9 cellular contexts compared by ENCODE assay signal in the genomic region with DNA sequence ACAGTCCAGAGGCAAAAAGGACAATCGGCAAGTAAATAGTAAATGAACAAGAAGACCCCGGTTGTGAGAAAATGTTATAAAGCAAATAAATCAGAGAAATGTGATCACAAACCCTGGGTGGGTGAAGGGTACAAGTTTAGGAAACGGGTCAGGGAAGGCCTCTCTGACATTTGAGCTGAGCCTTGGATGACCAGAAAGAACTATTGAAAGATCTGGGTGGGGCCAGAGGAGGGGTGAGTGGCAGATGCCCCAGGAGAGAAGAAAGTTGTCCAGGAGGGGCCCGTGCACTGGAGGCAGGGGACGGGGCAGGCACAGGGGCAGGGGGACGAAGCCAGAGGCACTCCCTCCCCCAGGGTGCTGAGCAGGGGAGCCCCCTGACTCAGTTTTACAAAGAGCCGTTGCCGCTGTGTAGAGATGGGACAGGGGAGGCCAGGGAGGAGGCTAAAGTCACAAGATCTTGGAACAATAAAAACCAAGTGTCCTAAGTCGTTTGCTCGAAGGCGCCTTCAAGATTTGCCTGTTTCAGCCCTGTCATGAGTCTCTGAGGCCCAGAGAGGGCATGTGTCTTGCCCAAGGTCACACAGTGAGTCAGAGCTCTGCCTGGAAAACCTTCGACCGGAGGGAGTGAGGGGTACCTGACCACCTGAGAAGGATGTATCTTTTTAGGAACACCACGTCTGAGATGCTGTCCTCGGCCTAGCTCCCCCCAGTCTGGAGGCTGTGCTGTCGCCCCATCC. TPM values are rescaled to one million over a fixed set of nuclear protein-coding genes. Genes with fewer than 3 reads are reported as not detected.
DNase-seq lines count a peak whose midpoint lies in the region; ATAC-seq and TF ChIP-seq lines count a peak whose summit lies in the region.
"Had no signal": no experiment of that assay in that cellular context is flagged by ENCODE, and none has a peak within 500 bp of the region (broad histone marks: within the 10 kb centered on the region; RNA-seq: fewer than 3 reads in every experiment).

No MANE protein-coding gene starts in this region.

- no peaks in the 10 kb centered on the region for H3K9me2 ChIP-seq in GM23338 (ENCODE audit: insufficient read depth)

- no peak overlapping the region for H3K4me3 ChIP-seq in GM23338
- no peak overlapping the region for H3K4me3 ChIP-seq in RWPE2 (ENCODE audit: severe bottlenecking)
- no peak overlapping the region for H3K4me3 ChIP-seq in smooth muscle cell

- H3K4me1 ChIP-seq in GM23338 (ENCODE audit: insufficient read depth), result peaks cover 25% of the 10 kb centered on the region
- peaks cover 35% of the 10 kb centered on the region for H3K4me1 ChIP-seq in RWPE2 (ENCODE audit: insufficient read depth, poor library complexity, severe bottlenecking)
- peaks cover 23% of the 10 kb centered on the region for H3K4me1 ChIP-seq in foreskin keratinocyte
- peaks cover 6% of the 10 kb centered on the region for H3K4me1 ChIP-seq in smooth muscle cell (ENCODE audit: low read depth)

- 0 out of 2 replicates have a peak overlapping the region, but pooled peaks have one; percentile 43 for H3K4me2 ChIP-seq in GM23338
- H3K4me2 ChIP-seq in smooth muscle cell, result no peak overlapping the region

- TF ChIP-seq CTCF in GM23338 (conservative IDR thresholded peaks at IDR 0.05; ENCODE audit: low read depth in 2 of 2) (no peak), RWPE2 (IDR thresholded peaks at IDR 0.05; ENCODE audit: poor library complexity, severe bottlenecking) (no peak), foreskin keratinocyte (conservative IDR thresholded peaks at IDR 0.05) (no peak), smooth muscle cell (IDR thresholded peaks at IDR 0.05; ENCODE audit: borderline replicate concordance, insufficient read depth, poor library complexity, severe bottlenecking) (no peak)

- H3K36me3 ChIP-seq in GM23338 (ENCODE audit: insufficient read depth) (no peaks in the 10 kb centered on the region), RWPE2 (ENCODE audit: low read depth) (no peaks in the 10 kb centered on the region), smooth muscle cell (ENCODE audit: low read depth) (no peaks in the 10 kb centered on the region)

- H3K27ac ChIP-seq in GM23338 (ENCODE audit: low read depth) (no peak overlapping the region), RWPE2 (ENCODE audit: poor library complexity, severe bottlenecking) (peak overlapping the region; percentile 48), foreskin keratinocyte (peak overlapping the region; percentile 95), smooth muscle cell (ENCODE audit: low read depth) (peak overlapping the region; percentile 76)

- H3F3A ChIP-seq in GM23338 (replicated peaks; ENCODE audit: low read depth) (no peaks in the 10 kb centered on the region), smooth muscle cell (ENCODE audit: low read depth) (peaks cover 4% of the 10 kb centered on the region)

- no peak overlapping the region; the same call in 2 of the 3 replicates for H3K4me3 Mint-ChIP-seq in GM23338

- DNase-seq in GM23338 (ENCODE audit: low spot score) (no peak), RWPE2 (ENCODE audit: low spot score) (no peak), foreskin keratinocyte (no peak), smooth muscle cell (lab: John Stamatoyannopoulos, UW; ENCODE audit: unreplicated experiment) (no peak), ACHN (no peak)
- DNase-seq in activated CD4-positive, CD25-positive, alpha-beta regulatory T cell treated with anti-CD3 and anti-CD28 coated beads, Interleukin-2, amount 50 U/mL, for 72 hours, result no peak
- DNase-seq: NCI-H69 had no signal

- H2AFZ ChIP-seq in GM23338, result no peak overlapping the region
- H2AFZ ChIP-seq in smooth muscle cell (ENCODE audit: low read depth), result peak overlapping the region; percentile 85

- H3K36me3 Mint-ChIP-seq in GM23338 (ENCODE audit: low read depth), result no peaks in the 10 kb centered on the region

- H4K20me1 ChIP-seq in GM23338 (replicated peaks; ENCODE audit: insufficient read depth) (no peaks in the 10 kb centered on the region), smooth muscle cell (ENCODE audit: low read depth) (no peaks in the 10 kb centered on the region)

- 83% methylated on average over 16 of the region's 16 CpGs for WGBS in smooth muscle cell (ENCODE audit: low lambda C conversion rate)

- in situ Hi-C loops in ACHN (cut with HindIII; ENCODE audit: low pct_ligation_motif_present, low pct_unique_long_range_greater_than_20kb, low sequenced_read_pairs), result no loop called here

- H3K9ac ChIP-seq in smooth muscle cell (ENCODE audit: low read depth), result peak overlapping the region; percentile 84

- ATAC-seq in GM23338 (no peak), RWPE2 (ENCODE audit: low read depth) (no peak), foreskin keratinocyte (no peak), GM21529 (IDR thresholded peaks at IDR 0.05; ENCODE audit: unreplicated experiment) (no peak)

- H3K27me3 Mint-ChIP-seq in GM23338 (ENCODE audit: insufficient read depth, low read depth, poor library complexity), result peaks cover 23% of the 10 kb centered on the region

- no peaks in the 10 kb centered on the region for H3K79me2 ChIP-seq in GM23338 (replicated peaks; ENCODE audit: insufficient read depth)
- no peaks in the 10 kb centered on the region for H3K79me2 ChIP-seq in smooth muscle cell (ENCODE audit: low read depth)

- H3K9me3 Mint-ChIP-seq in GM23338, result no peaks in the 10 kb centered on the region
- H3K9me3 Mint-ChIP-seq: activated T-cell treated with anti-CD3 and anti-CD28 coated beads, Interleukin-2, amount 50 U/mL, for 4 hours had no signal

- H3K9me3 ChIP-seq in RWPE2 (ENCODE audit: severe bottlenecking) (no peaks in the 10 kb centered on the region), smooth muscle cell (replicated peaks; ENCODE audit: low read depth) (no peaks in the 10 kb centered on the region)

- peaks cover 27% of the 10 kb centered on the region for H3K4me1 Mint-ChIP-seq in GM23338

- H3K27me3 ChIP-seq in GM23338 (ENCODE audit: insufficient read depth) (peaks cover 3% of the 10 kb centered on the region; the same call in 1 of the 2 replicates), RWPE2 (ENCODE audit: insufficient read depth, poor library complexity, severe bottlenecking) (no peaks in the 10 kb centered on the region), foreskin keratinocyte (no peaks in the 10 kb centered on the region), smooth muscle cell (ENCODE audit: low read depth) (no peaks in the 10 kb centered on the region)

- no peak overlapping the region for H3K27ac Mint-ChIP-seq in GM23338

TF ChIP-seq in GM23338, 12 proteins besides CTCF, POLR2A, EP300 and RAD21:
- TF ChIP-seq EZH2phosphoT487 (IDR thresholded peaks at IDR 0.05; ENCODE audit: unreplicated experiment), result no peak
- TF ChIP-seq, protein P1, sequence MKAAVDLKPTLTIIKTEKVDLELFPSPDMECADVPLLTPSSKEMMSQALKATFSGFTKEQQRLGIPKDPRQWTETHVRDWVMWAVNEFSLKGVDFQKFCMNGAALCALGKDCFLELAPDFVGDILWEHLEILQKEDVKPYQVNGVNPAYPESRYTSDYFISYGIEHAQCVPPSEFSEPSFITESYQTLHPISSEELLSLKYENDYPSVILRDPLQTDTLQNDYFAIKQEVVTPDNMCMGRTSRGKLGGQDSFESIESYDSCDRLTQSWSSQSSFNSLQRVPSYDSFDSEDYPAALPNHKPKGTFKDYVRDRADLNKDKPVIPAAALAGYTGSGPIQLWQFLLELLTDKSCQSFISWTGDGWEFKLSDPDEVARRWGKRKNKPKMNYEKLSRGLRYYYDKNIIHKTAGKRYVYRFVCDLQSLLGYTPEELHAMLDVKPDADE (IDR thresholded peaks at IDR 0.05), result no peak
- TF ChIP-seq STAT1 (IDR thresholded peaks at IDR 0.05; ENCODE audit: unreplicated experiment), result no peak
- TF ChIP-seq EZH2 (IDR thresholded peaks at IDR 0.05; ENCODE audit: low read depth, unreplicated experiment), result no peak
- TF ChIP-seq ZNF114 (CRISPR knock-in tag; IDR thresholded peaks at IDR 0.05), result no peak
- TF ChIP-seq REST (IDR thresholded peaks at IDR 0.05; ENCODE audit: unreplicated experiment), result no peak
- TF ChIP-seq JUNB (IDR thresholded peaks at IDR 0.05; ENCODE audit: unreplicated experiment), result no peak

RNA-seq across cellular contexts. Expression of gene PDGFB, which starts 10.8 kb away (rescaled TPM):
- 5.2 and 8.0 TPM in 2 replicates for total RNA-seq in GM23338 (2014; rRNA removed; shearing (Covaris generic))
- polyA plus RNA-seq in GM23338 (2016; fragmentation: Nextera tagmentation; extraction: Ambion mirVana), result 1.9 and 2.2 TPM in 2 replicates
- total RNA-seq in foreskin keratinocyte, result 10.9 and 12.8 TPM in 2 replicates
- polyA plus RNA-seq in foreskin keratinocyte, result 9.8 and 12.0 TPM in 2 replicates
- total RNA-seq in smooth muscle cell, result 1.9 and 2.1 TPM in 2 replicates
- polyA plus RNA-seq in smooth muscle cell, result 0.31 and 3.0 TPM in 2 replicates
